ENCODE assay signal across 8 cellular contexts in genomic region chr2:109613922-109614714, GRCh38. TPM values are rescaled to one million over a fixed set of nuclear protein-coding genes. Genes with fewer than 3 reads are reported as not detected.
A peak's percentile ranks its signal among the peaks of the same experiment; 100 is the strongest.
DNase-seq lines count a peak whose midpoint lies in the region; ATAC-seq and TF ChIP-seq lines count a peak whose summit lies in the region.

TSS of gene SEPTIN10 (minus strand) at chr2:109613966. CDS start at chr2:109613827, 139 bp downstream.
TSS of gene SOWAHC (plus strand) at chr2:109614364. CDS start at chr2:109614490, 126 bp downstream.

- H3K9ac ChIP-seq in IMR-90 (ENCODE audit: low read depth, low read length), result peak within 1 kb of the TSS; percentile 85

- peak within 1 kb of the TSS; percentile 93 for H3K56ac ChIP-seq in IMR-90 (ENCODE audit: extremely low read depth, insufficient read depth, low read length)

- H3K36me3 Mint-ChIP-seq in activated naive CD8-positive, alpha-beta T cell treated with anti-CD3 and anti-CD28 coated beads for 36 hours, result peaks cover 2% of the 10 kb centered on the region

- H2BK20ac ChIP-seq in IMR-90 (ENCODE audit: low read depth, low read length), result 0 out of 2 replicates have a peak within 1 kb of the TSS, but pooled peaks have one; percentile 14

- H3K36me3 ChIP-seq in IMR-90 (ENCODE audit: control insufficient read depth, insufficient read depth, low read length), result no peaks in the 10 kb centered on the region

- peaks cover 7% of the 10 kb centered on the region; the same call in 1 of the 2 replicates for H3K9me1 ChIP-seq in IMR-90 (ENCODE audit: insufficient read depth, low read length)

- peaks cover 4% of the 10 kb centered on the region for H3K9me3 Mint-ChIP-seq in activated naive CD8-positive, alpha-beta T cell treated with anti-CD3 and anti-CD28 coated beads for 36 hours

- intact Hi-C loops in IMR-90 (cut with micrococcal nuclease) (loop anchor here (5.0 kb wide), 1 partner anchor 52 kb away; no protein-coding TSS in a partner anchor), head of caudate nucleus (cut with DNase I) (no loop called here)

- H2BK15ac ChIP-seq in IMR-90 (ENCODE audit: low read depth, low read length), result peak within 1 kb of the TSS; percentile 80; the same call in 1 of the 3 replicates

- peaks cover 18% of the 10 kb centered on the region for H3K4me1 ChIP-seq in IMR-90 (ENCODE audit: control insufficient read depth, insufficient read depth, low read length)

- H3K4me2 ChIP-seq in IMR-90 (ENCODE audit: low read depth, low read length), result peak within 1 kb of the TSS; percentile 99

- peak within 1 kb of the TSS; percentile 78 for H3K4me3 Mint-ChIP-seq in activated naive CD8-positive, alpha-beta T cell treated with anti-CD3 and anti-CD28 coated beads for 36 hours

- H4K20me1 ChIP-seq in IMR-90 (ENCODE audit: insufficient read depth, low read length), result peaks cover 10% of the 10 kb centered on the region; the same call in 1 of the 2 replicates

- peak within 1 kb of the TSS; percentile 92 for H3K4ac ChIP-seq in IMR-90 (ENCODE audit: low read depth, low read length)

- peak within 1 kb of the TSS; percentile 21 to 76 for H4K8ac ChIP-seq in IMR-90 (ENCODE audit: low read depth in 2 of 2, low read length in 2 of 2)

- H3K27me3 ChIP-seq in IMR-90 (ENCODE audit: control insufficient read depth, insufficient read depth, low read length), result no peaks in the 10 kb centered on the region

- peak within 1 kb of the TSS; percentile 95 for H3K23ac ChIP-seq in IMR-90 (ENCODE audit: low read depth, low read length)

- H3K27ac ChIP-seq in IMR-90 (ENCODE audit: insufficient read depth, low read length), result peak within 1 kb of the TSS; percentile 87

- TF ChIP-seq CTCF in IMR-90 (conservative IDR thresholded peaks at IDR 0.05; ENCODE audit: low read depth, low read length) (no peak), omental fat pad (IDR thresholded peaks at IDR 0.05) (no peak)

- no peak within 1 kb of the TSS for H3K27ac Mint-ChIP-seq in activated naive CD8-positive, alpha-beta T cell treated with anti-CD3 and anti-CD28 coated beads for 36 hours

- peak; percentile 64 for DNase-seq in CMK (ENCODE audit: low read depth)
- peak; percentile 99 for DNase-seq in IMR-90
- DNase-seq in activated naive CD8-positive, alpha-beta T cell treated with anti-CD3 and anti-CD28 coated beads for 36 hours, result peak; percentile 79
- peak; percentile 83 to 97 (median 92) for DNase-seq in head of caudate nucleus
- peak; percentile 85 for DNase-seq in omental fat pad (ENCODE audit: low spot score)
- DNase-seq in superior temporal gyrus (ENCODE audit: extremely low spot score), result peak; percentile 91

- peaks cover 11% of the 10 kb centered on the region for H3K4me1 Mint-ChIP-seq in activated naive CD8-positive, alpha-beta T cell treated with anti-CD3 and anti-CD28 coated beads for 36 hours

- peak within 1 kb of the TSS; percentile 66; the same call in 1 of the 2 replicates for H2AK5ac ChIP-seq in IMR-90 (ENCODE audit: low read depth, low read length)

- WGBS in IMR-90 (ENCODE audit: extremely low coverage in 2 of 2, insufficient read length in 1 of 2), 2 experiments, result 0% methylated on average over 67 of the region's 104 CpGs; no CpG with 5 or more reads in 1 of the 2 experiments

- H4K5ac ChIP-seq in IMR-90 (ENCODE audit: low read depth, low read length), result peak within 1 kb of the TSS; percentile 31

- peak within 1 kb of the TSS; percentile 99 for H3K14ac ChIP-seq in IMR-90 (replicated peaks; ENCODE audit: low read depth, low read length)

- H3K9me3 ChIP-seq in IMR-90 (ENCODE audit: control insufficient read depth, insufficient read depth, low read length), result no peaks in the 10 kb centered on the region

- CTCF ChIA-PET in IMR-90 (lab: Yijun Ruan, JAX), result interaction anchor here (1.9 kb wide), 1 partner anchor 68 kb away, joined by 8 read pairs; no protein-coding TSS in a partner anchor

- peaks cover 2 to 42% of the 10 kb centered on the region in 2 experiments; a peak in 3 of 4 replicates for H3K79me1 ChIP-seq in IMR-90 (ENCODE audit: low read depth in 1 of 2, low read length in 2 of 2)

- H3K27me3 Mint-ChIP-seq in activated naive CD8-positive, alpha-beta T cell treated with anti-CD3 and anti-CD28 coated beads for 36 hours, result peaks cover 81% of the 10 kb centered on the region

- H2BK120ac ChIP-seq in IMR-90 (ENCODE audit: low read depth, low read length), result peak within 1 kb of the TSS; percentile 76

- dilution Hi-C loops in IMR-90 (cut with HindIII; ENCODE audit: low sequenced_read_pairs, unreplicated experiment), result no loop called here

- H3K4me3 ChIP-seq in IMR-90 (ENCODE audit: insufficient read depth, low read depth, low read length), result peak within 1 kb of the TSS; percentile 96

- in situ Hi-C loops in IMR-90 (cut with MboI; ENCODE audit: low sequenced_read_pairs), result loop anchor here (5.0 kb wide), 1 partner anchor 42 kb away; no protein-coding TSS in a partner anchor

- POLR2A ChIA-PET in IMR-90 (lab: Charles Lee; ENCODE audit: unreplicated experiment), result interaction anchor here (0.5 kb wide), 1 partner anchor 60 kb away, joined by 3 read pairs; no protein-coding TSS in a partner anchor

- H2BK5ac ChIP-seq in IMR-90 (ENCODE audit: low read depth, low read length, poor library complexity, severe bottlenecking), result peak within 1 kb of the TSS; percentile 91

- TF ChIP-seq POLR2A in IMR-90 (IDR thresholded peaks at IDR 0.05; ENCODE audit: low read depth, low read length), result peak; percentile 93

- peak within 1 kb of the TSS; percentile 83 for H4K91ac ChIP-seq in IMR-90 (ENCODE audit: insufficient read depth, low read depth, low read length)

- peak within 1 kb of the TSS; percentile 79 for H3K18ac ChIP-seq in IMR-90 (ENCODE audit: low read depth, low read length)

- H2AFZ ChIP-seq in IMR-90 (replicated peaks; ENCODE audit: low read length, poor library complexity), result peak within 1 kb of the TSS; percentile 91

- ATAC-seq in GM21515 (IDR thresholded peaks at IDR 0.05; ENCODE audit: unreplicated experiment) (peak; percentile 77), IMR-90 (ENCODE audit: low read depth) (peak; percentile 87), SK-N-SH treated with all-trans-retinoic acid at 6 μM for 48 hours (peak; percentile 96), omental fat pad (ENCODE audit: low FRiP score) (peak; percentile 95)

- peak within 1 kb of the TSS; percentile 89 for H2AK9ac ChIP-seq in IMR-90 (replicated peaks; ENCODE audit: low read depth, low read length, poor library complexity)

- TF ChIP-seq RAD21 in IMR-90 (IDR thresholded peaks at IDR 0.05; ENCODE audit: low read length), result no peak

- BruUV-seq in IMR-90 (replicated peaks; lab: Mats Ljungman, UMichigan), result no TSS peak

TF ChIP-seq in IMR-90, 13 proteins besides CTCF, POLR2A, EP300 and RAD21 (continues in another document):
- TF ChIP-seq MXI1 (IDR thresholded peaks at IDR 0.05; ENCODE audit: borderline replicate concordance, low read depth, low read length) (peak; percentile 34; the same call in 1 of the 2 replicates), RCOR1 (IDR thresholded peaks at IDR 0.05; ENCODE audit: insufficient replicate concordance, low read length) (no peak), USF2 (IDR thresholded peaks at IDR 0.05; ENCODE audit: low read depth, low read length) (0 out of 2 replicates have a peak, but pooled peaks have one; percentile 3), NFE2L2 (IDR thresholded peaks at IDR 0.05; ENCODE audit: low read depth, low read length) (no peak), MAZ (IDR thresholded peaks at IDR 0.05; ENCODE audit: borderline replicate concordance, low read depth, low read length) (peak; percentile 69; the same call in 1 of the 2 replicates), FOS (IDR thresholded peaks at IDR 0.05; ENCODE audit: low read depth, low read length) (no peak)

TF ChIP-seq in SK-N-SH treated with all-trans-retinoic acid at 6 μM for 48 hours, 23 proteins besides CTCF, POLR2A, EP300 and RAD21:
- no peak for TF ChIP-seq RARB (CRISPR knock-in tag; IDR thresholded peaks at IDR 0.05)
- 0 out of 2 replicates have a peak, but pooled peaks have one; percentile 15 for TF ChIP-seq CSDC2 (CRISPR knock-in tag; IDR thresholded peaks at IDR 0.05)

RNA-seq across cellular contexts. Expression of gene SEPTIN10, which starts in this region (rescaled TPM):
- total RNA-seq in IMR-90 (2012; rRNA removed), result 82.6 and 83.9 TPM in 2 replicates
- 42.4 and 55.4 TPM in 2 replicates for polyA plus RNA-seq in IMR-90 (2012; rRNA removed)
- 12.1 and 13.7 TPM in 2 replicates for polyA plus RNA-seq in IMR-90 (2012; cell fraction: cytosol; rRNA removed)
- polyA plus RNA-seq in IMR-90 (2012; cell fraction: nucleus; rRNA removed; ENCODE audit: low replicate concordance), result 5.4 and 27.4 TPM in 2 replicates
- under 1 TPM; 0.21 to 0.56 TPM for total RNA-seq in activated naive CD8-positive, alpha-beta T cell treated with anti-CD3 and anti-CD28 coated beads for 36 hours
- total RNA-seq in omental fat pad, result 100 to 1,000 TPM in 1 of 4 donors, 10 to 100 TPM in 3; 55.0 to 116 (median 75.1) TPM

RNA-seq across cellular contexts. Expression of gene SOWAHC, which starts in this region (rescaled TPM):
- total RNA-seq in IMR-90 (2012; rRNA removed) (4.8 and 8.9 TPM in 2 replicates), omental fat pad (10 to 100 TPM in 2 of 4 donors, 1 to 10 TPM in 2; 8.5 to 16.3 (median 12.3) TPM)
- polyA plus RNA-seq in IMR-90 (2012; rRNA removed), result 3.2 and 3.4 TPM in 2 replicates
- polyA plus RNA-seq in IMR-90 (2012; cell fraction: cytosol; rRNA removed), result 1.8 and 3.7 TPM in 2 replicates
- polyA plus RNA-seq in IMR-90 (2012; cell fraction: nucleus; rRNA removed; ENCODE audit: low replicate concordance), result 2.0 and 2.4 TPM in 2 replicates
- under 1 TPM; 0.14 to 0.31 TPM for total RNA-seq in activated naive CD8-positive, alpha-beta T cell treated with anti-CD3 and anti-CD28 coated beads for 36 hours

Comparison
In these comparisons a context has a peak if more than half of its experiments do, and no peak if none do; other contexts are left out.
1. Peak in every context shown above with its lines: DNase-seq, ATAC-seq, H3K4me3 ChIP-seq and H3K27ac ChIP-seq.
2. RNA of gene SEPTIN10 (total RNA-seq): 55.0 to 116 TPM in omental fat pad and 82.6 to 83.9 TPM in IMR-90; 0.21 to 0.56 TPM in activated naive CD8-positive, alpha-beta T cell treated with anti-CD3 and anti-CD28 coated beads for 36 hours; every median in the first group is over 10 times any median in the second.
3. Peak in DNase-seq in activated naive CD8-positive, alpha-beta T cell treated with anti-CD3 and anti-CD28 coated beads for 36 hours; RNA of the genes that start here not detected or under 1 TPM.